In the genomic region with DNA sequence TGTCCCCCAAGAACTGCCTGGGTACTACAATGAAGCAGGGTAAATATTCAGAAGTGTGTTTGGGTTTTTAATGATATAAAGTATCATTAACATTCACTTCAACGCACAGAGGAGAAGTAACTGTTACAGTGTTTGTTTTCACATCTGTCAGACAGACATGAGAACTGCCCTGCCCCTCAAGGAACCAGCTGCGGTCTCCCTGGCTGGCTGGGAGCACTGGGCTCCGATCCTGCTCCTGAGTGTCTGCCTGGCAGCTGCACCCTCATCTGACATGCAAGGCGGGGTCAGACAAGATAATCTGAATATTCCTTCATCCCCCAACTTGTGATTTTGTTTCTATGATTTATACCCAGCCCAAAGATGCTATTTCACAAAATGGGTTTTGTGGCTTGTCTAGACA, we compare ENCODE assay signal across 8 cellular contexts.
DNase-seq lines count a peak whose midpoint lies in the region; ATAC-seq and TF ChIP-seq lines count a peak whose summit lies in the region.

No MANE protein-coding gene starts in this region.

- no peaks in the 10 kb centered on the region for H3K9me3 ChIP-seq in right cardiac atrium (ENCODE audit: control insufficient read depth, low read length)

- no peak for ATAC-seq in WTC11
- no peak for ATAC-seq in right cardiac atrium
- ATAC-seq in stimulated activated naive B cell treated with anti-CD40 and anti-IgM and Interleukin-4, amounts not matched to agents 10 μg/mL and 1 μg/mL and 100 μg/mL, for 72 hours (replicated peaks): no peak
- ATAC-seq in GM18870 (IDR thresholded peaks at IDR 0.05; ENCODE audit: unreplicated experiment): no peak

- CTCF ChIA-PET in WTC11 (lab: Charles Lee): interaction anchor here (1.1 to 1.8 kb wide), 5 partner anchors 40 to 228 kb away, joined by 3 to 8 read pairs (median 5); no protein-coding TSS in a partner anchor

- H3K9me3 Mint-ChIP-seq in WTC11: no peaks in the 10 kb centered on the region
- H3K9me3 Mint-ChIP-seq in stimulated activated naive B cell treated with anti-CD40 and anti-IgM and Interleukin-4, amounts not matched to agents 10 μg/mL and 1 μg/mL and 100 μg/mL, for 72 hours: peaks cover 0 to 3% of the 10 kb centered on the region in 2 donors

- POLR2A ChIA-PET in WTC11 (lab: Charles Lee): no interaction called here

- H3K27ac Mint-ChIP-seq in WTC11: peak overlapping the region; percentile 35; the same call in 1 of the 2 replicates
- peak overlapping the region; percentile 100 for H3K27ac Mint-ChIP-seq in stimulated activated naive B cell treated with anti-CD40 and anti-IgM and Interleukin-4, amounts not matched to agents 10 μg/mL and 1 μg/mL and 100 μg/mL, for 72 hours

- H3K36me3 Mint-ChIP-seq in WTC11: no peaks in the 10 kb centered on the region
- peaks cover 36 to 43% of the 10 kb centered on the region in 2 donors for H3K36me3 Mint-ChIP-seq in stimulated activated naive B cell treated with anti-CD40 and anti-IgM and Interleukin-4, amounts not matched to agents 10 μg/mL and 1 μg/mL and 100 μg/mL, for 72 hours

- H3K27me3 Mint-ChIP-seq in WTC11 (ENCODE audit: low read depth): no peaks in the 10 kb centered on the region
- H3K27me3 Mint-ChIP-seq in stimulated activated naive B cell treated with anti-CD40 and anti-IgM and Interleukin-4, amounts not matched to agents 10 μg/mL and 1 μg/mL and 100 μg/mL, for 72 hours: no peaks in the 10 kb centered on the region

- peaks cover 2% of the 10 kb centered on the region for H3K4me1 ChIP-seq in right cardiac atrium (ENCODE audit: control insufficient read depth, insufficient read depth, low read length)

- peak; percentile 27 to 73 for DNase-seq in NCI-H524 (lab: John Stamatoyannopoulos, UW)
- no peak for DNase-seq in NCI-H524 treated with DMSO at 0.1 percent for 48 hours (lab: John Stamatoyannopoulos, UW)
- DNase-seq in WTC11 (ENCODE audit: low spot score): no peak
- peak in 2 of 3 donors; percentile 76 to 80 for DNase-seq in right cardiac atrium
- DNase-seq in stimulated activated naive B cell treated with anti-CD40 and anti-IgM and Interleukin-4, amounts not matched to agents 10 μg/mL and 1 μg/mL and 100 μg/mL, for 72 hours: no peak
- DNase-seq in retina: no peak
- DNase-seq in stimulated activated CD4-positive, alpha-beta T cell treated with anti-CD3 and anti-CD28 coated beads, Interleukin-4, amount 100 ng/mL, for 4 hours: no peak

- WGBS in right cardiac atrium: 41% methylated on average over 4 of the region's 4 CpGs

- H3K4me3 ChIP-seq in right cardiac atrium (ENCODE audit: low read length): no peak overlapping the region

- H3K27ac ChIP-seq in right cardiac atrium (ENCODE audit: low read length): no peak overlapping the region

- TF ChIP-seq CTCF in WTC11 (IDR thresholded peaks at IDR 0.05): no peak

- peaks cover 54% of the 10 kb centered on the region for H3K4me1 Mint-ChIP-seq in WTC11
- peaks cover 54 to 76% of the 10 kb centered on the region in 2 donors for H3K4me1 Mint-ChIP-seq in stimulated activated naive B cell treated with anti-CD40 and anti-IgM and Interleukin-4, amounts not matched to agents 10 μg/mL and 1 μg/mL and 100 μg/mL, for 72 hours

- intact Hi-C loops in right cardiac atrium (cut with DNase I): loop anchor here in 3 of 4 donors (5.0 to 10.0 kb wide), 3 partner anchors 52 to 148 kb away; no protein-coding TSS in a partner anchor

- H3K4me3 Mint-ChIP-seq in WTC11: no peak overlapping the region
- H3K4me3 Mint-ChIP-seq in stimulated activated naive B cell treated with anti-CD40 and anti-IgM and Interleukin-4, amounts not matched to agents 10 μg/mL and 1 μg/mL and 100 μg/mL, for 72 hours: peak overlapping the region; percentile 81 to 92

- no peaks in the 10 kb centered on the region for H3K27me3 ChIP-seq in right cardiac atrium (ENCODE audit: control insufficient read depth, insufficient read depth)

TF ChIP-seq in WTC11, 78 proteins besides CTCF, POLR2A, EP300 and RAD21:
- TF ChIP-seq FOXP1 (CRISPR knock-in tag; IDR thresholded peaks at IDR 0.05; ENCODE audit: borderline replicate concordance) (no peak), NFATC4 (CRISPR knock-in tag; IDR thresholded peaks at IDR 0.05) (no peak), TCF7 (CRISPR knock-in tag; IDR thresholded peaks at IDR 0.05; ENCODE audit: low read depth) (no peak), ZNF671 (CRISPR knock-in tag; IDR thresholded peaks at IDR 0.05) (no peak), ELF4 (CRISPR knock-in tag; IDR thresholded peaks at IDR 0.05; ENCODE audit: low read depth) (no peak), GTF2I (CRISPR knock-in tag; conservative IDR thresholded peaks at IDR 0.05) (no peak), CREB1 (CRISPR knock-in tag; IDR thresholded peaks at IDR 0.05) (no peak), OVOL2 (CRISPR knock-in tag; IDR thresholded peaks at IDR 0.05; ENCODE audit: borderline replicate concordance) (no peak), NFE2L1 (CRISPR knock-in tag; IDR thresholded peaks at IDR 0.05) (no peak), CBFB (CRISPR knock-in tag; IDR thresholded peaks at IDR 0.05; ENCODE audit: low read depth) (no peak), ZNF138 (CRISPR knock-in tag; conservative IDR thresholded peaks at IDR 0.05) (no peak), ZNF317 (CRISPR knock-in tag; IDR thresholded peaks at IDR 0.05; ENCODE audit: borderline replicate concordance, low read depth) (no peak)
- TF ChIP-seq, protein P1, sequence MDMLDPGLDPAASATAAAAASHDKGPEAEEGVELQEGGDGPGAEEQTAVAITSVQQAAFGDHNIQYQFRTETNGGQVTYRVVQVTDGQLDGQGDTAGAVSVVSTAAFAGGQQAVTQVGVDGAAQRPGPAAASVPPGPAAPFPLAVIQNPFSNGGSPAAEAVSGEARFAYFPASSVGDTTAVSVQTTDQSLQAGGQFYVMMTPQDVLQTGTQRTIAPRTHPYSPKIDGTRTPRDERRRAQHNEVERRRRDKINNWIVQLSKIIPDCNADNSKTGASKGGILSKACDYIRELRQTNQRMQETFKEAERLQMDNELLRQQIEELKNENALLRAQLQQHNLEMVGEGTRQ (CRISPR knock-in tag; IDR thresholded peaks at IDR 0.05): no peak
- TF ChIP-seq, protein P2, sequence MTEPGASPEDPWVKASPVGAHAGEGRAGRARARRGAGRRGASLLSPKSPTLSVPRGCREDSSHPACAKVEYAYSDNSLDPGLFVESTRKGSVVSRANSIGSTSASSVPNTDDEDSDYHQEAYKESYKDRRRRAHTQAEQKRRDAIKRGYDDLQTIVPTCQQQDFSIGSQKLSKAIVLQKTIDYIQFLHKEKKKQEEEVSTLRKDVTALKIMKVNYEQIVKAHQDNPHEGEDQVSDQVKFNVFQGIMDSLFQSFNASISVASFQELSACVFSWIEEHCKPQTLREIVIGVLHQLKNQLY (CRISPR knock-in tag; IDR thresholded peaks at IDR 0.05): no peak
- TF ChIP-seq, protein P3, sequence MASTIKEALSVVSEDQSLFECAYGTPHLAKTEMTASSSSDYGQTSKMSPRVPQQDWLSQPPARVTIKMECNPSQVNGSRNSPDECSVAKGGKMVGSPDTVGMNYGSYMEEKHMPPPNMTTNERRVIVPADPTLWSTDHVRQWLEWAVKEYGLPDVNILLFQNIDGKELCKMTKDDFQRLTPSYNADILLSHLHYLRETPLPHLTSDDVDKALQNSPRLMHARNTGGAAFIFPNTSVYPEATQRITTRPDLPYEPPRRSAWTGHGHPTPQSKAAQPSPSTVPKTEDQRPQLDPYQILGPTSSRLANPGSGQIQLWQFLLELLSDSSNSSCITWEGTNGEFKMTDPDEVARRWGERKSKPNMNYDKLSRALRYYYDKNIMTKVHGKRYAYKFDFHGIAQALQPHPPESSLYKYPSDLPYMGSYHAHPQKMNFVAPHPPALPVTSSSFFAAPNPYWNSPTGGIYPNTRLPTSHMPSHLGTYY (CRISPR knock-in tag; IDR thresholded peaks at IDR 0.05): no peak
- TF ChIP-seq, protein P4, sequence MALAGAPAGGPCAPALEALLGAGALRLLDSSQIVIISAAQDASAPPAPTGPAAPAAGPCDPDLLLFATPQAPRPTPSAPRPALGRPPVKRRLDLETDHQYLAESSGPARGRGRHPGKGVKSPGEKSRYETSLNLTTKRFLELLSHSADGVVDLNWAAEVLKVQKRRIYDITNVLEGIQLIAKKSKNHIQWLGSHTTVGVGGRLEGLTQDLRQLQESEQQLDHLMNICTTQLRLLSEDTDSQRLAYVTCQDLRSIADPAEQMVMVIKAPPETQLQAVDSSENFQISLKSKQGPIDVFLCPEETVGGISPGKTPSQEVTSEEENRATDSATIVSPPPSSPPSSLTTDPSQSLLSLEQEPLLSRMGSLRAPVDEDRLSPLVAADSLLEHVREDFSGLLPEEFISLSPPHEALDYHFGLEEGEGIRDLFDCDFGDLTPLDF (CRISPR knock-in tag; IDR thresholded peaks at IDR 0.05): no peak
- TF ChIP-seq, protein P5, sequence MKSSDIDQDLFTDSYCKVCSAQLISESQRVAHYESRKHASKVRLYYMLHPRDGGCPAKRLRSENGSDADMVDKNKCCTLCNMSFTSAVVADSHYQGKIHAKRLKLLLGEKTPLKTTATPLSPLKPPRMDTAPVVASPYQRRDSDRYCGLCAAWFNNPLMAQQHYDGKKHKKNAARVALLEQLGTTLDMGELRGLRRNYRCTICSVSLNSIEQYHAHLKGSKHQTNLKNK (CRISPR knock-in tag; IDR thresholded peaks at IDR 0.05): no peak
- TF ChIP-seq, protein P6, sequence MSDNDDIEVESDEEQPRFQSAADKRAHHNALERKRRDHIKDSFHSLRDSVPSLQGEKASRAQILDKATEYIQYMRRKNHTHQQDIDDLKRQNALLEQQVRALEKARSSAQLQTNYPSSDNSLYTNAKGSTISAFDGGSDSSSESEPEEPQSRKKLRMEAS (CRISPR knock-in tag; IDR thresholded peaks at IDR 0.05): no peak

Comparison
In these comparisons a context has a peak if more than half of its experiments do, and no peak if none do; other contexts are left out.
1. DNase-seq: peak in NCI-H524 (2 of 2) and right cardiac atrium (2 of 3); none in NCI-H524 treated with DMSO at 0.1 percent for 48 hours (single experiment), WTC11 (single experiment), stimulated activated naive B cell treated with anti-CD40 and anti-IgM and Interleukin-4, amounts not matched to agents 10 μg/mL and 1 μg/mL and 100 μg/mL, for 72 hours (single experiment), retina (single experiment) and stimulated activated CD4-positive, alpha-beta T cell treated with anti-CD3 and anti-CD28 coated beads, Interleukin-4, amount 100 ng/mL, for 4 hours (0 of 2).